In the genomic region with DNA sequence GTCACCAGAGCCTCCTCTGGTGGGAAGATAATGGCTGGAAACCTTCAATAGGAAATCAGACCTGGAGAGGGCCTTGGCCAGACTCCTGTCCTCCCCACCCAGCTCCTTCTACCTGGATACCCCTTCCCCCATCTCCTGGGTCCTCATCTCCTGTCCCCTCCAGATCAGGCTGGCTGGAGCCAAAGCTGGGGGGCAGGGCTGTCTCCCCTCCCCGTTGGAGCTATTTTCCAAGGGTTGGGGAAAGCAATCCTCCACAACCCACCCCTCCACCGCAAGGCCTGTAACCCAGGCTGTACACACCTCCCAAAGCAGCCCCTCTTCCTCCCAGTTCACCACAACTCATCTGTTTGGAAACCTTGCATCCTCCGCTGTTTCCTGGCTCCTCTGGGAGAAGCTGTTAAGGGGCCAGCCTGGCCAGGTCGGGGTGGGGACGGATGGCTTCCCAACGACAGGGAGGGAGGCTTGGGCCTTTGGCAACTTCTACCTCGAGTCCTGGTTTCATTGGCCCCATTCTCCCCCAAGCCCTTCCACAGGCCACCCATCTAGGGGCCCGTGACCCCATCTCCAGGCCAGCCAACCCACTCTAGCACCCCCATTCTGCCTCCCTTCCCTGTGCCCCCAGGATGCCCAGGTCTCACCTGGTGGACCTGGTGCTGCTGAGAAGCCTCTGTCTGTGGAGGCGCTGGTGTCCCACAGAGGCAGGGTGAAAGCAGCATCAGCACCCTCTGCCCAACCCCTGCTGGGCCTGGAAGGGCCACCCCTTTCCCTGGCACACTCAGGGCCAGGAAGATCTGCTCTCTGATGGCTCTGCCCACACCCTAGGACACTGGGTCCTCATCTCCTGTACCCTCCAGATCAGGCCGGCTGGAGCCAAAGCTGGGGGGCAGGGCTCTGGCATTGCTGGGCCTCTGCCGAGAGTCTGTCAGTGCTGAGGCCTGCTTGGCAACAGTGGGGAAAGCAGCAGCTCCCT, we compare ENCODE assay signal across 27 cellular contexts. TPM values are rescaled to one million over a fixed set of nuclear protein-coding genes. Genes with fewer than 3 reads are reported as not detected.
DNase-seq lines count a peak whose midpoint lies in the region; ATAC-seq, FAIRE-seq and TF ChIP-seq lines count a peak whose summit lies in the region.
"Had no signal": no experiment of that assay in that cellular context is flagged by ENCODE, and none has a peak within 500 bp of the region (broad histone marks: within the 10 kb centered on the region; RNA-seq: fewer than 3 reads in every experiment).

No MANE protein-coding gene starts in this region.

- H3K9me3 Mint-ChIP-seq in activated CD8-positive, alpha-beta memory T cell treated with anti-CD3 and anti-CD28 coated beads, Interleukin-2, amount 10 ng/mL, durations not matched to agents 7 days and 5 days (ENCODE audit: low read depth), result no peaks in the 10 kb centered on the region
- H3K9me3 Mint-ChIP-seq in WTC11 (no peaks in the 10 kb centered on the region), progenitor cell of endocrine pancreas (ENCODE audit: low read depth) (no peaks in the 10 kb centered on the region)
- H3K9me3 Mint-ChIP-seq: nephron progenitor cell had no signal

- H3K4me3 ChIP-seq in kidney (ENCODE audit: low read length in 2 of 2) (no peak overlapping the region), tibial artery (no peak overlapping the region)
- H3K4me3 ChIP-seq: A549, SK-N-MC, thyroid gland had no signal

- ATAC-seq in activated CD8-positive, alpha-beta memory T cell treated with anti-CD3 and anti-CD28 coated beads, Interleukin-2, amount 10 ng/mL, durations not matched to agents 7 days and 5 days, result no peak
- ATAC-seq in WTC11 (no peak), GM19035 (IDR thresholded peaks at IDR 0.05; ENCODE audit: unreplicated experiment) (no peak)
- ATAC-seq: A549; Panc1; stimulated activated naive CD8-positive, alpha-beta T cell treated with anti-CD3 and anti-CD28 coated beads, Interleukin-15, Interleukin-2, amounts not matched to agents 100 U/mL and 50 U/mL, for 24 hours; T-helper 17 cell had no signal

- no peaks in the 10 kb centered on the region for H3K36me3 Mint-ChIP-seq in activated CD8-positive, alpha-beta memory T cell treated with anti-CD3 and anti-CD28 coated beads, Interleukin-2, amount 10 ng/mL, durations not matched to agents 7 days and 5 days
- no peaks in the 10 kb centered on the region for H3K36me3 Mint-ChIP-seq in WTC11
- no peaks in the 10 kb centered on the region for H3K36me3 Mint-ChIP-seq in progenitor cell of endocrine pancreas (ENCODE audit: insufficient read depth)

- FAIRE-seq in kidney (lab: Jason Lieb, UNC) (no peak), GM19239 (lab: Jason Lieb, UNC) (no peak)
- FAIRE-seq: A549, endometrium, H54, small intestine had no signal

- H3K36me3 ChIP-seq in kidney (ENCODE audit: control insufficient read depth in 1 of 2, insufficient read depth in 2 of 2, low read length in 2 of 2), result no peaks in the 10 kb centered on the region
- no peaks in the 10 kb centered on the region for H3K36me3 ChIP-seq in tibial artery
- H3K36me3 ChIP-seq: thyroid gland had no signal

- no peak overlapping the region for H3K4me3 Mint-ChIP-seq in activated CD8-positive, alpha-beta memory T cell treated with anti-CD3 and anti-CD28 coated beads, Interleukin-2, amount 10 ng/mL, durations not matched to agents 7 days and 5 days
- no peak overlapping the region for H3K4me3 Mint-ChIP-seq in WTC11
- no peak overlapping the region for H3K4me3 Mint-ChIP-seq in progenitor cell of endocrine pancreas (ENCODE audit: low read depth)
- H3K4me3 Mint-ChIP-seq: nephron progenitor cell, T-helper 17 cell had no signal

- intact Hi-C loops in kidney (cut with DNase I), result no loop called here
- intact Hi-C loops in tibial artery (cut with DNase I; ENCODE audit: low total_unique reads), result loop anchor here (5.0 kb wide), 1 partner anchor 66 kb away; no protein-coding TSS in a partner anchor

- peaks cover 17% of the 10 kb centered on the region for H3K27me3 Mint-ChIP-seq in activated CD8-positive, alpha-beta memory T cell treated with anti-CD3 and anti-CD28 coated beads, Interleukin-2, amount 10 ng/mL, durations not matched to agents 7 days and 5 days
- H3K27me3 Mint-ChIP-seq in WTC11 (ENCODE audit: low read depth) (peaks cover 30% of the 10 kb centered on the region), progenitor cell of endocrine pancreas (peaks cover 33% of the 10 kb centered on the region)

- no peak for TF ChIP-seq CTCF in WTC11 (IDR thresholded peaks at IDR 0.05)
- TF ChIP-seq CTCF in kidney (IDR thresholded peaks at IDR 0.05; ENCODE audit: borderline replicate concordance, extremely low read depth, insufficient read depth), result no peak
- TF ChIP-seq CTCF in tibial artery (IDR thresholded peaks at IDR 0.05), result no peak
- TF ChIP-seq CTCF in progenitor cell of endocrine pancreas (IDR thresholded peaks at IDR 0.05; ENCODE audit: unreplicated experiment), result no peak

- H3K9ac ChIP-seq in kidney (ENCODE audit: low read length in 2 of 2), result no peak overlapping the region

- no peak overlapping the region for H3K27ac Mint-ChIP-seq in activated CD8-positive, alpha-beta memory T cell treated with anti-CD3 and anti-CD28 coated beads, Interleukin-2, amount 10 ng/mL, durations not matched to agents 7 days and 5 days
- no peak overlapping the region for H3K27ac Mint-ChIP-seq in WTC11
- H3K27ac Mint-ChIP-seq in progenitor cell of endocrine pancreas, result no peak overlapping the region
- H3K27ac Mint-ChIP-seq: nephron progenitor cell, T-helper 17 cell had no signal

- POLR2A ChIA-PET in WTC11 (lab: Charles Lee), result no interaction called here

- H3K4me1 ChIP-seq in kidney (ENCODE audit: control insufficient read depth in 1 of 2, insufficient read depth in 1 of 2, low read depth in 1 of 2, low read length in 2 of 2), result no peaks in the 10 kb centered on the region
- no peaks in the 10 kb centered on the region for H3K4me1 ChIP-seq in tibial artery
- H3K4me1 ChIP-seq: A549, thyroid gland had no signal

- H3K9me3 ChIP-seq in kidney (ENCODE audit: control insufficient read depth in 1 of 2, low read length in 2 of 2) (no peaks in the 10 kb centered on the region), tibial artery (no peaks in the 10 kb centered on the region)
- H3K9me3 ChIP-seq: A549, thyroid gland had no signal

- peaks cover 5% of the 10 kb centered on the region for H3K4me1 Mint-ChIP-seq in activated CD8-positive, alpha-beta memory T cell treated with anti-CD3 and anti-CD28 coated beads, Interleukin-2, amount 10 ng/mL, durations not matched to agents 7 days and 5 days
- peaks cover 10% of the 10 kb centered on the region; the same call in 1 of the 2 replicates for H3K4me1 Mint-ChIP-seq in WTC11
- H3K4me1 Mint-ChIP-seq in progenitor cell of endocrine pancreas (ENCODE audit: low read depth), result no peaks in the 10 kb centered on the region
- H3K4me1 Mint-ChIP-seq: nephron progenitor cell, T-helper 17 cell had no signal

- CTCF ChIA-PET in activated CD8-positive, alpha-beta memory T cell treated with anti-CD3 and anti-CD28 coated beads, Interleukin-2, amount 10 ng/mL, durations not matched to agents 7 days and 5 days (lab: Charles Lee), result no interaction called here
- CTCF ChIA-PET in WTC11 (lab: Charles Lee), result no interaction called here

- peaks cover 0 to 66% of the 10 kb centered on the region in 2 donors for H3K27me3 ChIP-seq in tibial artery
- H3K27me3 ChIP-seq: thyroid gland had no signal

- H3K27ac ChIP-seq in kidney (ENCODE audit: low read depth in 2 of 2, low read length in 2 of 2) (no peak overlapping the region), tibial artery (no peak overlapping the region)
- H3K27ac ChIP-seq: A549, SK-N-MC, thyroid gland had no signal

- peak; percentile 33 for DNase-seq in activated CD8-positive, alpha-beta memory T cell treated with anti-CD3 and anti-CD28 coated beads, Interleukin-2, amount 10 ng/mL, durations not matched to agents 7 days and 5 days
- no peak for DNase-seq in activated CD8-positive, alpha-beta memory T cell treated with anti-CD3 and anti-CD28 coated beads for 24 hours
- DNase-seq in WTC11 (ENCODE audit: low spot score) (peak; percentile 10), kidney (peak; percentile 39), tibial artery (peak; percentile 10 to 54), GM19239 (ENCODE audit: insufficient read length, low spot score) (no peak), progenitor cell of endocrine pancreas (ENCODE audit: low spot score, unreplicated experiment) (no peak)
- DNase-seq: activated gamma-delta T cell; COR-L47; cortex of kidney; NCI-H1105; NCI-H2081 treated with DMSO at 0.1 percent for 48 hours; NCI-H446 treated with DMSO at 0.1 percent for 48 hours; nephron progenitor cell; small intestine; stimulated activated naive CD8-positive, alpha-beta T cell treated with anti-CD3 and anti-CD28 coated beads, Interleukin-15, Interleukin-2, amounts not matched to agents 100 U/mL and 50 U/mL, for 24 hours; T-helper 17 cell; thyroid gland had no signal

TF ChIP-seq in WTC11, 78 proteins besides CTCF, POLR2A, EP300 and RAD21 (continues in another document):
- TF ChIP-seq, protein P1, sequence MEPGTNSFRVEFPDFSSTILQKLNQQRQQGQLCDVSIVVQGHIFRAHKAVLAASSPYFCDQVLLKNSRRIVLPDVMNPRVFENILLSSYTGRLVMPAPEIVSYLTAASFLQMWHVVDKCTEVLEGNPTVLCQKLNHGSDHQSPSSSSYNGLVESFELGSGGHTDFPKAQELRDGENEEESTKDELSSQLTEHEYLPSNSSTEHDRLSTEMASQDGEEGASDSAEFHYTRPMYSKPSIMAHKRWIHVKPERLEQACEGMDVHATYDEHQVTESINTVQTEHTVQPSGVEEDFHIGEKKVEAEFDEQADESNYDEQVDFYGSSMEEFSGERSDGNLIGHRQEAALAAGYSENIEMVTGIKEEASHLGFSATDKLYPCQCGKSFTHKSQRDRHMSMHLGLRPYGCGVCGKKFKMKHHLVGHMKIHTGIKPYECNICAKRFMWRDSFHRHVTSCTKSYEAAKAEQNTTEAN (CRISPR knock-in tag; IDR thresholded peaks at IDR 0.05), result no peak

RNA-seq across cellular contexts. Expression of gene GOLGA6C, which starts 22.1 kb away (rescaled TPM):
- total RNA-seq in activated CD8-positive, alpha-beta memory T cell treated with anti-CD3 and anti-CD28 coated beads, Interleukin-2, amount 10 ng/mL, durations not matched to agents 7 days and 5 days, result not detected
- total RNA-seq in WTC11 (2021) (0.52 to 0.60 TPM (median 0.55 TPM) in 3 replicates), kidney (not detected), progenitor cell of endocrine pancreas (not detected in 2 replicates)
- not detected for polyA plus RNA-seq in kidney (ENCODE audit: insufficient read depth, low read depth, low replicate concordance)
- total RNA-seq: glomerular endothelial cell, pulmonary artery endothelial cell, T-helper 17 cell, thyroid gland had no signal
- polyA plus RNA-seq: A549, BJ, small intestine had no signal

RNA-seq across cellular contexts. Expression of gene C15orf39, which starts 34.4 kb away (rescaled TPM):
- total RNA-seq in activated CD8-positive, alpha-beta memory T cell treated with anti-CD3 and anti-CD28 coated beads, Interleukin-2, amount 10 ng/mL, durations not matched to agents 7 days and 5 days, result 10 to 100 TPM; 62.8 to 63.0 TPM
- 39.9 to 52.8 TPM (median 41.6 TPM) in 3 replicates for total RNA-seq in WTC11 (2021)
- 32.7 TPM for total RNA-seq in kidney
- 5.7 TPM for polyA plus RNA-seq in kidney (ENCODE audit: insufficient read depth, low read depth, low replicate concordance)
- total RNA-seq in progenitor cell of endocrine pancreas, result 80.0 and 83.4 TPM in 2 replicates

RNA-seq across cellular contexts. Expression of gene GOLGA6D, which starts 46.6 kb away (rescaled TPM):
- under 1 TPM in 1 of 2 experiments, not detected in 1; 0.12 TPM for total RNA-seq in activated CD8-positive, alpha-beta memory T cell treated with anti-CD3 and anti-CD28 coated beads, Interleukin-2, amount 10 ng/mL, durations not matched to agents 7 days and 5 days
- total RNA-seq in WTC11 (2021), result 2.1 to 2.6 TPM (median 2.6 TPM) in 3 replicates
- not detected for total RNA-seq in kidney
- not detected for polyA plus RNA-seq in kidney (ENCODE audit: insufficient read depth, low read depth, low replicate concordance)
- total RNA-seq in progenitor cell of endocrine pancreas, result 0.13 TPM in 1 of 2 replicates, not detected in the other
- total RNA-seq: glomerular endothelial cell, pulmonary artery endothelial cell, thyroid gland had no signal
- polyA plus RNA-seq: BJ, small intestine had no signal

Comparison
In these comparisons a context has a peak if more than half of its experiments do, and no peak if none do; other contexts are left out.
1. DNase-seq: peak in activated CD8-positive, alpha-beta memory T cell treated with anti-CD3 and anti-CD28 coated beads, Interleukin-2, amount 10 ng/mL, durations not matched to agents 7 days and 5 days (single experiment), WTC11 (single experiment), kidney (single experiment) and tibial artery (2 of 2); none in activated CD8-positive, alpha-beta memory T cell treated with anti-CD3 and anti-CD28 coated beads for 24 hours (single experiment), GM19239 (single experiment) and progenitor cell of endocrine pancreas (single experiment).